8 cellular contexts compared by ENCODE assay signal in genomic region chr6:138287144-138287955, GRCh38.
DNase-seq lines count a peak whose midpoint lies in the region; TF ChIP-seq lines count a peak whose summit lies in the region.

No MANE protein-coding gene starts in this region.

- H3K27me3 ChIP-seq in CD8-positive, alpha-beta memory T cell (ENCODE audit: insufficient read depth, low read length, poor library complexity, severe bottlenecking) = no peaks in the 10 kb centered on the region
- no peaks in the 10 kb centered on the region for H3K27me3 ChIP-seq in effector memory CD4-positive, alpha-beta T cell (replicated peaks; ENCODE audit: control insufficient read depth, insufficient read depth, low read length, poor library complexity, severe bottlenecking)
- no peaks in the 10 kb centered on the region for H3K27me3 ChIP-seq in neural cell (ENCODE audit: insufficient read depth, low read depth, low read length)

- TF ChIP-seq CTCF in GM20000 (IDR thresholded peaks at IDR 0.05; ENCODE audit: extremely low read depth, missing control alignments) = peak; percentile 72
- TF ChIP-seq CTCF in neural cell (IDR thresholded peaks at IDR 0.05; ENCODE audit: poor library complexity, severe bottlenecking) = peak; percentile 43

- no peaks in the 10 kb centered on the region for H3K9me3 ChIP-seq in CD8-positive, alpha-beta memory T cell (ENCODE audit: low read length)
- no peaks in the 10 kb centered on the region for H3K9me3 ChIP-seq in effector memory CD4-positive, alpha-beta T cell (ENCODE audit: control insufficient read depth, low read length)
- no peaks in the 10 kb centered on the region for H3K9me3 ChIP-seq in neural cell (ENCODE audit: low read length)

- H3K4me3 Mint-ChIP-seq in CD8-positive, alpha-beta memory T cell = no peak overlapping the region

- no peak overlapping the region for H3K9ac ChIP-seq in neural cell (ENCODE audit: low read length)

- H3K9me3 Mint-ChIP-seq in CD8-positive, alpha-beta memory T cell = no peaks in the 10 kb centered on the region

- H3K4me1 ChIP-seq in CD8-positive, alpha-beta memory T cell (ENCODE audit: insufficient read depth, low read length) = no peaks in the 10 kb centered on the region
- no peaks in the 10 kb centered on the region for H3K4me1 ChIP-seq in effector memory CD4-positive, alpha-beta T cell (ENCODE audit: control insufficient read depth, insufficient read depth, low read length, poor library complexity, severe bottlenecking)

- H3K79me2 ChIP-seq in neural cell (replicated peaks; ENCODE audit: insufficient read depth, low read length) = no peaks in the 10 kb centered on the region

- peak overlapping the region in 1 of 8 donors; percentile 44 for H3K27ac Mint-ChIP-seq in CD8-positive, alpha-beta memory T cell

- no peak overlapping the region for H2AFZ ChIP-seq in neural cell (ENCODE audit: low read depth, low read length)

- no peak for TF ChIP-seq EP300 in neural cell (conservative IDR thresholded peaks at IDR 0.05; ENCODE audit: poor library complexity, severe bottlenecking)

- peak; percentile 13 to 60 (median 30) for DNase-seq in CD8-positive, alpha-beta memory T cell
- DNase-seq in GM20000 (ENCODE audit: low spot score) = peak; percentile 69
- DNase-seq in NCI-H1417 (lab: John Stamatoyannopoulos, UW) = peak; percentile 70 to 86 (median 83)
- peak; percentile 59 for DNase-seq in activated CD4-positive, alpha-beta T cell treated with anti-CD3 and anti-CD28 coated beads for 48 hours
- DNase-seq in effector memory CD4-positive, alpha-beta T cell = peak in 2 of 3 donors; percentile 4 to 28
- no peak for DNase-seq in 8988T
- DNase-seq in NCI-H2227 (lab: John Stamatoyannopoulos, UW; ENCODE audit: unreplicated experiment) = no peak

- no peaks in the 10 kb centered on the region for H3K9me2 ChIP-seq in neural cell (ENCODE audit: insufficient read depth, low read length)

- no peaks in the 10 kb centered on the region for H3K36me3 Mint-ChIP-seq in CD8-positive, alpha-beta memory T cell

- H3K27me3 Mint-ChIP-seq in CD8-positive, alpha-beta memory T cell = peaks cover 6 to 17% of the 10 kb centered on the region in 2 donors

- H3K4me1 Mint-ChIP-seq in CD8-positive, alpha-beta memory T cell = peaks cover 0 to 4% (median 0%) of the 10 kb centered on the region in 3 donors

- CTCF ChIA-PET in CD8-positive, alpha-beta memory T cell (lab: Charles Lee) = interaction anchor here (1.0 to 2.8 kb wide), 5 partner anchors 8 to 172 kb away, joined by 3 to 21 read pairs (median 4); no protein-coding TSS in a partner anchor

- H3K36me3 ChIP-seq in CD8-positive, alpha-beta memory T cell (ENCODE audit: insufficient read depth, low read length) = no peaks in the 10 kb centered on the region
- H3K36me3 ChIP-seq in effector memory CD4-positive, alpha-beta T cell (ENCODE audit: control insufficient read depth, insufficient read depth, low read length) = no peaks in the 10 kb centered on the region
- peaks cover 5% of the 10 kb centered on the region for H3K36me3 ChIP-seq in neural cell (ENCODE audit: insufficient read depth, low read length)

- no peaks in the 10 kb centered on the region for H3F3A ChIP-seq in neural cell (ENCODE audit: insufficient read depth, low read length, poor library complexity, severe bottlenecking)

- TF ChIP-seq RAD21 in neural cell (conservative IDR thresholded peaks at IDR 0.05) = peak; percentile 42

- H3K4me3 ChIP-seq in CD8-positive, alpha-beta memory T cell (ENCODE audit: low read length) = no peak overlapping the region
- H3K4me3 ChIP-seq in effector memory CD4-positive, alpha-beta T cell (ENCODE audit: insufficient read depth, low read depth, low read length, poor library complexity, severe bottlenecking) = no peak overlapping the region
- H3K4me3 ChIP-seq in neural cell (ENCODE audit: low read length) = no peak overlapping the region

- no peak overlapping the region for H3K27ac ChIP-seq in CD8-positive, alpha-beta memory T cell (ENCODE audit: low read depth, low read length)
- no peak overlapping the region for H3K27ac ChIP-seq in effector memory CD4-positive, alpha-beta T cell (ENCODE audit: insufficient read depth, low read length, poor library complexity, severe bottlenecking)
- H3K27ac ChIP-seq in neural cell (ENCODE audit: low read length) = no peak overlapping the region

- H4K20me1 ChIP-seq in neural cell (ENCODE audit: insufficient read depth) = no peaks in the 10 kb centered on the region

- POLR2A ChIA-PET in CD8-positive, alpha-beta memory T cell (lab: Charles Lee) = no interaction called here

- no peak overlapping the region for H3K4me2 ChIP-seq in neural cell (ENCODE audit: low read length)

TF ChIP-seq in neural cell, 6 proteins besides CTCF, POLR2A, EP300 and RAD21:
- TF ChIP-seq SMC3 (conservative IDR thresholded peaks at IDR 0.05; ENCODE audit: poor library complexity) = peak; percentile 64
- TF ChIP-seq REST (IDR thresholded peaks at IDR 0.05; ENCODE audit: borderline replicate concordance) = no peak

Comparison
In these comparisons a context has a peak if more than half of its experiments do, and no peak if none do; other contexts are left out.
1. DNase-seq: peak in CD8-positive, alpha-beta memory T cell (5 of 5), GM20000 (single experiment), NCI-H1417 (3 of 3), activated CD4-positive, alpha-beta T cell treated with anti-CD3 and anti-CD28 coated beads for 48 hours (single experiment) and effector memory CD4-positive, alpha-beta T cell (2 of 3); none in 8988T (single experiment) and NCI-H2227 (single experiment).